8 cellular contexts compared by ENCODE assay signal in genomic region chr19:18097993-18098890, GRCh38. TPM values are rescaled to one million over a fixed set of nuclear protein-coding genes. Genes with fewer than 3 reads are reported as not detected.
DNase-seq lines count a peak whose midpoint lies in the region; ATAC-seq, FAIRE-seq and TF ChIP-seq lines count a peak whose summit lies in the region.

No MANE protein-coding gene starts in this region.

- no peak for TF ChIP-seq CTCF in left ventricle myocardium inferior (IDR thresholded peaks at IDR 0.05; ENCODE audit: borderline replicate concordance)
- TF ChIP-seq CTCF in left lung (IDR thresholded peaks at IDR 0.05) = no peak
- TF ChIP-seq CTCF in upper lobe of right lung (IDR thresholded peaks at IDR 0.05) = no peak
- no peak for TF ChIP-seq CTCF in D721Med (IDR thresholded peaks at IDR 0.05; ENCODE audit: insufficient read depth, missing control alignments)

- H3K27ac ChIP-seq in left ventricle myocardium inferior (replicated peaks) (no peak overlapping the region), left lung (no peak overlapping the region), upper lobe of right lung (no peak overlapping the region)

- H3K27me3 ChIP-seq in left ventricle myocardium inferior (ENCODE audit: low read depth) (peaks cover 88% of the 10 kb centered on the region), left lung (peaks cover 0 to 34% of the 10 kb centered on the region in 2 donors), upper lobe of right lung (no peaks in the 10 kb centered on the region)

- H3K4me1 ChIP-seq in left ventricle myocardium inferior (peaks cover 17% of the 10 kb centered on the region), left lung (peaks cover 5 to 25% of the 10 kb centered on the region in 2 donors), upper lobe of right lung (peaks cover 14% of the 10 kb centered on the region)

- no peak for DNase-seq in left ventricle myocardium inferior
- no peak for DNase-seq in Right ventricle myocardium superior
- peak; percentile 38 to 45 for DNase-seq in activated T-cell treated with anti-CD3 and anti-CD28 coated beads, Interleukin-2, amount 50 U/mL, for 48 hours
- no peak for DNase-seq in left lung
- DNase-seq in upper lobe of right lung = no peak
- DNase-seq in NCI-H2081 treated with DMSO at 0.1 percent for 48 hours (lab: John Stamatoyannopoulos, UW) = no peak
- DNase-seq in D721Med (ENCODE audit: insufficient read length, low spot score) = no peak

- H3K4me3 ChIP-seq in left ventricle myocardium inferior (peak overlapping the region; percentile 62), left lung (peak overlapping the region; percentile 33 to 49), upper lobe of right lung (peak overlapping the region; percentile 54)

- no peaks in the 10 kb centered on the region for H3K36me3 ChIP-seq in left ventricle myocardium inferior
- H3K36me3 ChIP-seq in left lung = no peaks in the 10 kb centered on the region
- no peaks in the 10 kb centered on the region for H3K36me3 ChIP-seq in upper lobe of right lung

- H3K9me3 ChIP-seq in left ventricle myocardium inferior (replicated peaks) = no peaks in the 10 kb centered on the region
- no peaks in the 10 kb centered on the region for H3K9me3 ChIP-seq in left lung
- H3K9me3 ChIP-seq in upper lobe of right lung = no peaks in the 10 kb centered on the region

- intact Hi-C loops in left ventricle myocardium inferior (cut with micrococcal nuclease) = no loop called here
- intact Hi-C loops in Right ventricle myocardium superior (cut with DNase I) = no loop called here
- intact Hi-C loops in left lung (cut with DNase I) = no loop called here
- intact Hi-C loops in upper lobe of right lung (cut with DNase I) = no loop called here

- no peak for FAIRE-seq in D721Med (lab: Jason Lieb, UNC)

- ATAC-seq in Right ventricle myocardium superior (ENCODE audit: poor library complexity) (no peak), left lung (no peak), upper lobe of right lung (no peak), HG03025 (IDR thresholded peaks at IDR 0.05; ENCODE audit: low FRiP score, unreplicated experiment) (no peak)

RNA-seq across cellular contexts. Expression of gene MAST3, which starts 0.7 kb away (rescaled TPM):
- 4.6 TPM for total RNA-seq in left ventricle myocardium inferior
- 4.9 TPM for total RNA-seq in Right ventricle myocardium superior
- 10 to 100 TPM; 17.0 to 30.3 TPM for total RNA-seq in left lung
- total RNA-seq in upper lobe of right lung = 23.1 TPM

RNA-seq across cellular contexts. Expression of gene IL12RB1, which starts 11.5 kb away (rescaled TPM):
- total RNA-seq in left ventricle myocardium inferior (0.44 TPM), Right ventricle myocardium superior (0.75 TPM), left lung (1 to 10 TPM; 3.1 to 5.4 TPM), upper lobe of right lung (6.2 TPM)

RNA-seq across cellular contexts. Expression of gene PIK3R2, which starts 54.7 kb away (rescaled TPM):
- total RNA-seq in left ventricle myocardium inferior (28.0 TPM), Right ventricle myocardium superior (20.8 TPM), left lung (10 to 100 TPM; 34.1 to 35.3 TPM), upper lobe of right lung (24.2 TPM)

Comparison
In these comparisons a context has a peak if more than half of its experiments do, and no peak if none do; other contexts are left out.
1. DNase-seq: peak in activated T-cell treated with anti-CD3 and anti-CD28 coated beads, Interleukin-2, amount 50 U/mL, for 48 hours (2 of 2); none in left ventricle myocardium inferior (single experiment), Right ventricle myocardium superior (single experiment), left lung (0 of 2), upper lobe of right lung (single experiment), NCI-H2081 treated with DMSO at 0.1 percent for 48 hours (single experiment) and D721Med (single experiment).
2. Peak in every context shown above with its lines, with median percentiles within 50 percentile points of each other: H3K4me3 ChIP-seq.